Comparison of ENCODE assay signal across 10 cellular contexts in the genomic region with DNA sequence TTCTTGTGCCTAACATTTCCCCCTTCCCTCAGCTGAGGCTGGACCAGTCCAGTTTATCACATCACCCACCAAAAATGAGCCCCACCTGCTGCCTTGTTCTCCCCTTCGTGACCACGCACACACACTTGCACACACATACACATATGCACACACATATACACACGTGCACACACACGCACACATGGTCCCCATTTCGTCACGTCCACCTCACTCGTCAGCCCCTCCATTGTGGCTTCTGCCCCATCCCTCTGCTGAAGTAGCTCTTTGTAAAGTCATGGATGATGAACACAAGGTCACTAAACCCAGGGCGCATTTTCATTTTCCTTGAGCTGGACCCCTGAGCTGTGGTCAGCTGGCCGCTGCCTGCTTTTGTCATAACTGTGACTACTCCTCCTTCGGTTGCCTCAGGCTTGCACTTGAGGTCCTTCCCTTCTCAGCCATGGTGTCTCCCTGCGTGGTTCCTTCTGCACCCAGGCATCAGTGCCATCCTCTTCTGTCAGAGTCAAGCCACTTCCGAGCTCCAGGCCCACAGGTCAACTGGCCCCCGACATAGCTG.
DNase-seq lines count a peak whose midpoint lies in the region; ATAC-seq and TF ChIP-seq lines count a peak whose summit lies in the region.
"Had no signal": no experiment of that assay in that cellular context is flagged by ENCODE, and none has a peak within 500 bp of the region (broad histone marks: within the 10 kb centered on the region; RNA-seq: fewer than 3 reads in every experiment).

No MANE protein-coding gene starts in this region.

- DNase-seq in NOMO-1 treated with dmso at 0.1 percent for 144 hours (lab: John Stamatoyannopoulos, UW; ENCODE audit: unreplicated experiment): peak; percentile 58
- no peak for DNase-seq in neuronal stem cell (ENCODE audit: low spot score)
- no peak for DNase-seq in KBM-7
- no peak for DNase-seq in erythroblast (lab: John Stamatoyannopoulos, UW)
- no peak for DNase-seq in stimulated activated naive CD4-positive, alpha-beta T cell (lab: John Stamatoyannopoulos, UW)

- H2BK12ac ChIP-seq in neuronal stem cell (ENCODE audit: low read length): no peak overlapping the region

- no peak overlapping the region for H4K8ac ChIP-seq in neuronal stem cell (ENCODE audit: low read depth, low read length)

- H3K4me1 ChIP-seq in neuronal stem cell (ENCODE audit: control insufficient read depth in 2 of 2, insufficient read depth in 1 of 2, low read depth in 1 of 2, low read length in 2 of 2): peaks cover 2 to 7% of the 10 kb centered on the region in 2 donors
- H3K4me1 ChIP-seq: parathyroid adenoma had no signal

- H3K4me2 ChIP-seq in neuronal stem cell (ENCODE audit: insufficient read depth, low read length, poor library complexity, severe bottlenecking): no peak overlapping the region

- in situ Hi-C loops in KBM-7 (cut with MboI; ENCODE audit: low pct_unique_long_range_greater_than_20kb, low sequenced_read_pairs): no loop called here

- no peak overlapping the region for H3K4ac ChIP-seq in neuronal stem cell (ENCODE audit: low read length)

- H2BK120ac ChIP-seq in neuronal stem cell (ENCODE audit: low read depth, low read length): no peak overlapping the region

- H3K9ac ChIP-seq in neuronal stem cell (ENCODE audit: low read depth, low read length, poor library complexity): peak overlapping the region; percentile 30
- H3K9ac ChIP-seq: parathyroid adenoma had no signal

- H3K23ac ChIP-seq in neuronal stem cell (ENCODE audit: low read depth, low read length, poor library complexity): no peak overlapping the region

- ATAC-seq in GM19452 (IDR thresholded peaks at IDR 0.05; ENCODE audit: unreplicated experiment) (peak; percentile 16), HG02852 (IDR thresholded peaks at IDR 0.05; ENCODE audit: unreplicated experiment) (peak; percentile 32)

- H2BK15ac ChIP-seq in neuronal stem cell (ENCODE audit: low read length): no peak overlapping the region

- no peak overlapping the region for H4K91ac ChIP-seq in neuronal stem cell (ENCODE audit: low read depth, low read length, poor library complexity)

- no peak overlapping the region for H3K14ac ChIP-seq in neuronal stem cell (ENCODE audit: low read length)

- H2BK5ac ChIP-seq in neuronal stem cell (ENCODE audit: low read length): no peak overlapping the region

- peak overlapping the region; percentile 55 for H2AFZ ChIP-seq in neuronal stem cell (ENCODE audit: low read length)
- H2AFZ ChIP-seq: parathyroid adenoma had no signal

- WGBS in neuronal stem cell (ENCODE audit: extremely low coverage in 2 of 2, insufficient read length in 2 of 2, insufficient replicate concordance in 1 of 2), 2 donors: no CpG with 5 or more reads among the region's 13 CpGs

- H2AK5ac ChIP-seq in neuronal stem cell (ENCODE audit: low read depth, low read length): no peak overlapping the region

- H3K9me3 ChIP-seq in neuronal stem cell (replicated peaks in 1 of 2; ENCODE audit: control insufficient read depth in 2 of 2, insufficient read depth in 1 of 2, low read depth in 1 of 2, low read length in 2 of 2): no peaks in the 10 kb centered on the region
- H3K9me3 ChIP-seq: heart left ventricle had no signal

- TF ChIP-seq POLR2A in erythroblast (IDR thresholded peaks at IDR 0.05; ENCODE audit: low read length): no peak

- H3K27ac ChIP-seq in neuronal stem cell (replicated peaks; ENCODE audit: low read length): no peak overlapping the region
- H3K27ac ChIP-seq: brain microvascular endothelial cell, parathyroid adenoma had no signal

- H3K36me3 ChIP-seq in neuronal stem cell (replicated peaks in 1 of 2; ENCODE audit: control insufficient read depth in 2 of 2, insufficient read depth in 2 of 2, low read length in 2 of 2): no peaks in the 10 kb centered on the region
- H3K36me3 ChIP-seq: brain microvascular endothelial cell had no signal

- H3K4me3 ChIP-seq in neuronal stem cell (ENCODE audit: low read length in 2 of 2): peak overlapping the region in 1 of 2 donors; percentile 56
- H3K4me3 ChIP-seq: heart left ventricle had no signal

- H3K27me3 ChIP-seq in neuronal stem cell (ENCODE audit: control insufficient read depth in 3 of 3, insufficient read depth in 3 of 3, low read depth in 1 of 3, low read length in 3 of 3): no peaks in the 10 kb centered on the region
- H3K27me3 ChIP-seq: brain microvascular endothelial cell had no signal

- no peaks in the 10 kb centered on the region for H3K79me1 ChIP-seq in neuronal stem cell (ENCODE audit: low read depth, low read length)

- H3K18ac ChIP-seq in neuronal stem cell (ENCODE audit: low read length): no peak overlapping the region
